16 cellular contexts compared by ENCODE assay signal in genomic region chr9:135000647-135001245, GRCh38.
DNase-seq lines count a peak whose midpoint lies in the region; ATAC-seq and FAIRE-seq lines count a peak whose summit lies in the region.
"Had no signal": no experiment of that assay in that cellular context is flagged by ENCODE, and none has a peak within 500 bp of the region (broad histone marks: within the 10 kb centered on the region; RNA-seq: fewer than 3 reads in every experiment).

No MANE protein-coding gene starts in this region.

- intact Hi-C loops in naive thymus-derived CD4-positive, alpha-beta T cell (cut with micrococcal nuclease): no loop called here

- no peak overlapping the region for H2AK5ac ChIP-seq in mesendoderm (ENCODE audit: low read length)

- H3K27ac ChIP-seq in HUES48 (ENCODE audit: low read depth, low read length) (no peak overlapping the region), mesendoderm (ENCODE audit: low read depth, low read length) (no peak overlapping the region), small intestine (ENCODE audit: low read depth in 1 of 2, low read length in 1 of 2) (no peak overlapping the region)
- H3K27ac ChIP-seq in naive thymus-derived CD4-positive, alpha-beta T cell (ENCODE audit: low read depth, low read length): no peak overlapping the region
- H3K27ac ChIP-seq: RWPE1 had no signal

- H3K79me1 ChIP-seq in mesendoderm (ENCODE audit: low read length): no peaks in the 10 kb centered on the region

- H3K9me3 ChIP-seq in HUES48 (ENCODE audit: control insufficient read depth, insufficient read depth, low read length): peaks cover 69% of the 10 kb centered on the region
- H3K9me3 ChIP-seq in naive thymus-derived CD4-positive, alpha-beta T cell (ENCODE audit: control insufficient read depth in 2 of 3, low read length in 3 of 3): peaks cover 0 to 26% (median 0%) of the 10 kb centered on the region in 3 experiments
- no peaks in the 10 kb centered on the region for H3K9me3 ChIP-seq in small intestine (ENCODE audit: control insufficient read depth, low read depth)

- no peak overlapping the region for H3K18ac ChIP-seq in mesendoderm (ENCODE audit: low read length)

- 100% methylated on average over 1 of the region's 2 CpGs for WGBS in mesendoderm (ENCODE audit: extremely low coverage, insufficient coverage, low lambda C conversion rate)
- WGBS in small intestine, 3 donors: 40 to 52% (median 45%) methylated on average over 2 of the region's 2 CpGs

- peaks cover 0 to 48% (median 19%) of the 10 kb centered on the region in 11 donors for H3K9me3 Mint-ChIP-seq in naive thymus-derived CD4-positive, alpha-beta T cell

- no peak overlapping the region for H3K4me3 Mint-ChIP-seq in naive thymus-derived CD4-positive, alpha-beta T cell
- H3K4me3 Mint-ChIP-seq: CD4-positive, CD25-positive, alpha-beta regulatory T cell had no signal

- peaks cover 0 to 45% (median 20%) of the 10 kb centered on the region in 5 donors for H3K27me3 Mint-ChIP-seq in naive thymus-derived CD4-positive, alpha-beta T cell
- H3K27me3 Mint-ChIP-seq: CD4-positive, CD25-positive, alpha-beta regulatory T cell had no signal

- H2BK15ac ChIP-seq in mesendoderm (replicated peaks; ENCODE audit: low read depth): no peak overlapping the region

- DNase-seq in ELR (ENCODE audit: low read depth): peak; percentile 19
- DNase-seq in amniotic epithelial cell (ENCODE audit: low read depth): peak; percentile 2
- peak; percentile 39 for DNase-seq in mesendoderm
- DNase-seq in naive thymus-derived CD4-positive, alpha-beta T cell: no peak
- no peak for DNase-seq in small intestine
- DNase-seq: Caco-2; CD4-positive, CD25-positive, alpha-beta regulatory T cell; IMR-90; NCI-H187 treated with DMSO at 0.1 percent for 48 hours; NCI-H526 treated with DMSO at 0.1 percent for 48 hours; PC-3 had no signal

- H3K9ac ChIP-seq in HUES48 (ENCODE audit: low read depth, low read length) (no peak overlapping the region), mesendoderm (ENCODE audit: low read length) (no peak overlapping the region)

- H3K23ac ChIP-seq in mesendoderm (ENCODE audit: low read length): no peak overlapping the region

- H3K79me2 ChIP-seq in mesendoderm (ENCODE audit: control insufficient read depth, insufficient read depth, low read length): no peaks in the 10 kb centered on the region

- H3K27me3 ChIP-seq in HUES48 (ENCODE audit: control insufficient read depth, insufficient read depth, low read length) (no peaks in the 10 kb centered on the region), mesendoderm (ENCODE audit: insufficient read depth, low read length, poor library complexity) (no peaks in the 10 kb centered on the region), small intestine (ENCODE audit: control insufficient read depth in 2 of 2, insufficient read depth in 2 of 2, low read length in 2 of 2) (peaks cover 0 to 4% of the 10 kb centered on the region in 2 donors)
- H3K27me3 ChIP-seq in naive thymus-derived CD4-positive, alpha-beta T cell (ENCODE audit: control insufficient read depth in 2 of 2, insufficient read depth in 2 of 2, low read length in 2 of 2): no peaks in the 10 kb centered on the region

- H4K5ac ChIP-seq in mesendoderm (ENCODE audit: low read length): no peak overlapping the region

- H3K4me3 ChIP-seq in HUES48 (ENCODE audit: low read depth, low read length) (peak overlapping the region; percentile 19; the same call in 1 of the 2 replicates), mesendoderm (ENCODE audit: low read length) (no peak overlapping the region), small intestine (ENCODE audit: low read depth in 1 of 2, low read length in 2 of 2) (no peak overlapping the region)
- H3K4me3 ChIP-seq in naive thymus-derived CD4-positive, alpha-beta T cell (ENCODE audit: low read length): no peak overlapping the region

- H4K8ac ChIP-seq in mesendoderm (ENCODE audit: low read depth, low read length): no peak overlapping the region

- POLR2A ChIA-PET in naive thymus-derived CD4-positive, alpha-beta T cell (lab: Charles Lee): no interaction called here

- no peaks in the 10 kb centered on the region for H3K4me1 Mint-ChIP-seq in naive thymus-derived CD4-positive, alpha-beta T cell
- H3K4me1 Mint-ChIP-seq: CD4-positive, CD25-positive, alpha-beta regulatory T cell had no signal

- no peak overlapping the region for H3K4ac ChIP-seq in mesendoderm (ENCODE audit: low read depth, low read length)

- H2BK120ac ChIP-seq in mesendoderm (ENCODE audit: low read depth, low read length): no peak overlapping the region

- no peak overlapping the region for H3K56ac ChIP-seq in mesendoderm (ENCODE audit: low read length)

- CTCF ChIA-PET in naive thymus-derived CD4-positive, alpha-beta T cell (lab: Charles Lee): no interaction called here

- no peak for ATAC-seq in naive thymus-derived CD4-positive, alpha-beta T cell
- no peak for ATAC-seq in GM18909 (IDR thresholded peaks at IDR 0.05; ENCODE audit: poor library complexity, unreplicated experiment)
- ATAC-seq: PC-3 had no signal

- H3K4me1 ChIP-seq in HUES48 (ENCODE audit: control insufficient read depth, insufficient read depth, low read length): no peaks in the 10 kb centered on the region
- no peaks in the 10 kb centered on the region for H3K4me1 ChIP-seq in mesendoderm (ENCODE audit: control insufficient read depth, low read depth, low read length)
- no peaks in the 10 kb centered on the region for H3K4me1 ChIP-seq in naive thymus-derived CD4-positive, alpha-beta T cell (ENCODE audit: control insufficient read depth in 2 of 2, insufficient read depth in 2 of 2, low read length in 2 of 2)
- no peaks in the 10 kb centered on the region for H3K4me1 ChIP-seq in small intestine (ENCODE audit: control insufficient read depth in 2 of 2, insufficient read depth in 1 of 2, low read depth in 1 of 2, low read length in 1 of 2)
- H3K4me1 ChIP-seq: Caco-2 had no signal

- H2BK5ac ChIP-seq in mesendoderm (ENCODE audit: low read length): no peak overlapping the region

- H3K36me3 ChIP-seq in HUES48 (ENCODE audit: control insufficient read depth, insufficient read depth, low read length) (no peaks in the 10 kb centered on the region), mesendoderm (ENCODE audit: control insufficient read depth, insufficient read depth, low read length) (no peaks in the 10 kb centered on the region), small intestine (ENCODE audit: control insufficient read depth in 2 of 2, insufficient read depth in 2 of 2, low read length in 2 of 2) (no peaks in the 10 kb centered on the region)
- no peaks in the 10 kb centered on the region for H3K36me3 ChIP-seq in naive thymus-derived CD4-positive, alpha-beta T cell (ENCODE audit: control insufficient read depth in 2 of 3, insufficient read depth in 3 of 3, low read length in 3 of 3)

- FAIRE-seq in small intestine (lab: Jason Lieb, UNC): no peak
- FAIRE-seq: GM12892, GM19239 had no signal

- H3K27ac Mint-ChIP-seq in naive thymus-derived CD4-positive, alpha-beta T cell: no peak overlapping the region
- H3K27ac Mint-ChIP-seq: CD4-positive, CD25-positive, alpha-beta regulatory T cell had no signal

- H3K4me2 ChIP-seq in mesendoderm (ENCODE audit: low read length): no peak overlapping the region

- peaks cover 0 to 14% (median 0%) of the 10 kb centered on the region in 5 donors for H3K36me3 Mint-ChIP-seq in naive thymus-derived CD4-positive, alpha-beta T cell
- H3K36me3 Mint-ChIP-seq: CD4-positive, CD25-positive, alpha-beta regulatory T cell had no signal

Comparison
In these comparisons a context has a peak if more than half of its experiments do, and no peak if none do; other contexts are left out.
1. DNase-seq: peak in ELR (single experiment), amniotic epithelial cell (single experiment) and mesendoderm (single experiment); none in naive thymus-derived CD4-positive, alpha-beta T cell (0 of 9) and small intestine (single experiment).